Comparison of ENCODE assay signal across 12 cellular contexts in genomic region chrX:29044802-29045201, GRCh38.
A peak's percentile ranks its signal among the peaks of the same experiment; 100 is the strongest.
DNase-seq lines count a peak whose midpoint lies in the region; ATAC-seq and TF ChIP-seq lines count a peak whose summit lies in the region.
"Had no signal": no experiment of that assay in that cellular context is flagged by ENCODE, and none has a peak within 500 bp of the region (broad histone marks: within the 10 kb centered on the region; RNA-seq: fewer than 3 reads in every experiment).

No MANE protein-coding gene starts in this region.

- H3K9me2 ChIP-seq in neural cell (ENCODE audit: insufficient read depth, low read length), result no peaks in the 10 kb centered on the region

- peak; percentile 17 for TF ChIP-seq RAD21 in neural cell (conservative IDR thresholded peaks at IDR 0.05)

- TF ChIP-seq CTCF in choroid plexus epithelial cell (conservative IDR thresholded peaks at IDR 0.05; ENCODE audit: low read depth, low read length), result peak; percentile 53
- no peak for TF ChIP-seq CTCF in neural cell (IDR thresholded peaks at IDR 0.05; ENCODE audit: poor library complexity, severe bottlenecking)

- no peak overlapping the region for H3K9ac ChIP-seq in neural cell (ENCODE audit: low read length)

- H3K9me3 ChIP-seq in neural cell (ENCODE audit: low read length), result no peaks in the 10 kb centered on the region

- H3K36me3 ChIP-seq in neural cell (ENCODE audit: insufficient read depth, low read length), result no peaks in the 10 kb centered on the region

- H3K27ac ChIP-seq in neural cell (ENCODE audit: low read length), result no peak overlapping the region

- no peak for ATAC-seq in GM19023 (IDR thresholded peaks at IDR 0.05; ENCODE audit: unreplicated experiment)

- no peaks in the 10 kb centered on the region for H3K27me3 ChIP-seq in neural cell (ENCODE audit: insufficient read depth, low read depth, low read length)

- peak; percentile 3 for DNase-seq in NCI-H1105 treated with DMSO at 0.1 percent for 48 hours (lab: John Stamatoyannopoulos, UW)
- no peak for DNase-seq in NCI-H1105 (lab: John Stamatoyannopoulos, UW)
- DNase-seq in OCI-M1 (lab: John Stamatoyannopoulos, UW), result peak; percentile 19
- DNase-seq in choroid plexus epithelial cell (ENCODE audit: low read depth), result peak; percentile 41
- no peak for DNase-seq in SIG-M5 (lab: John Stamatoyannopoulos, UW)
- DNase-seq in NCI-H2107 treated with DMSO at 0.1 percent for 48 hours (lab: John Stamatoyannopoulos, UW; ENCODE audit: unreplicated experiment), result no peak
- DNase-seq: activated CD4-positive, alpha-beta T cell treated with anti-CD3 and anti-CD28 coated beads, Interleukin-2, amount 50 U/mL, for 4 hours; activated effector memory CD4-positive, alpha-beta T cell treated with Interleukin-2 at 50 U/mL for 16 hours; COR-L47; mesendoderm had no signal

- TF ChIP-seq EP300 in neural cell (conservative IDR thresholded peaks at IDR 0.05; ENCODE audit: poor library complexity, severe bottlenecking), result no peak

- H3K79me2 ChIP-seq in neural cell (replicated peaks; ENCODE audit: insufficient read depth, low read length), result no peaks in the 10 kb centered on the region

- H3K4me2 ChIP-seq in neural cell (ENCODE audit: low read length), result no peak overlapping the region

- H2AFZ ChIP-seq in neural cell (ENCODE audit: low read depth, low read length), result no peak overlapping the region

- H3K4me3 ChIP-seq in choroid plexus epithelial cell (ENCODE audit: low read depth, low read length) (no peak overlapping the region), neural cell (ENCODE audit: low read length) (no peak overlapping the region)

- H3F3A ChIP-seq in neural cell (ENCODE audit: insufficient read depth, low read length, poor library complexity, severe bottlenecking), result no peaks in the 10 kb centered on the region

- no peaks in the 10 kb centered on the region for H4K20me1 ChIP-seq in neural cell (ENCODE audit: insufficient read depth)

TF ChIP-seq in neural cell, 6 proteins besides CTCF, POLR2A, EP300 and RAD21:
- no peak for TF ChIP-seq SMC3 (conservative IDR thresholded peaks at IDR 0.05; ENCODE audit: poor library complexity)
- TF ChIP-seq REST (IDR thresholded peaks at IDR 0.05; ENCODE audit: borderline replicate concordance), result no peak
- no peak for TF ChIP-seq POLR2AphosphoS5 (IDR thresholded peaks at IDR 0.05)
- TF ChIP-seq TAF1 (IDR thresholded peaks at IDR 0.05; ENCODE audit: low read depth), result no peak
- no peak for TF ChIP-seq EZH2 (IDR thresholded peaks at IDR 0.05; ENCODE audit: borderline replicate concordance, insufficient read depth, low read length, poor library complexity, severe bottlenecking)
- TF ChIP-seq MXI1 (conservative IDR thresholded peaks at IDR 0.05; ENCODE audit: poor library complexity, severe bottlenecking), result no peak

Comparison
In these comparisons a context has a peak if more than half of its experiments do, and no peak if none do; other contexts are left out.
1. DNase-seq: peak in NCI-H1105 treated with DMSO at 0.1 percent for 48 hours (single experiment), OCI-M1 (single experiment) and choroid plexus epithelial cell (single experiment); none in NCI-H1105 (single experiment), SIG-M5 (single experiment) and NCI-H2107 treated with DMSO at 0.1 percent for 48 hours (single experiment).